Comparison of ENCODE assay signal across 7 cellular contexts in the genomic region with DNA sequence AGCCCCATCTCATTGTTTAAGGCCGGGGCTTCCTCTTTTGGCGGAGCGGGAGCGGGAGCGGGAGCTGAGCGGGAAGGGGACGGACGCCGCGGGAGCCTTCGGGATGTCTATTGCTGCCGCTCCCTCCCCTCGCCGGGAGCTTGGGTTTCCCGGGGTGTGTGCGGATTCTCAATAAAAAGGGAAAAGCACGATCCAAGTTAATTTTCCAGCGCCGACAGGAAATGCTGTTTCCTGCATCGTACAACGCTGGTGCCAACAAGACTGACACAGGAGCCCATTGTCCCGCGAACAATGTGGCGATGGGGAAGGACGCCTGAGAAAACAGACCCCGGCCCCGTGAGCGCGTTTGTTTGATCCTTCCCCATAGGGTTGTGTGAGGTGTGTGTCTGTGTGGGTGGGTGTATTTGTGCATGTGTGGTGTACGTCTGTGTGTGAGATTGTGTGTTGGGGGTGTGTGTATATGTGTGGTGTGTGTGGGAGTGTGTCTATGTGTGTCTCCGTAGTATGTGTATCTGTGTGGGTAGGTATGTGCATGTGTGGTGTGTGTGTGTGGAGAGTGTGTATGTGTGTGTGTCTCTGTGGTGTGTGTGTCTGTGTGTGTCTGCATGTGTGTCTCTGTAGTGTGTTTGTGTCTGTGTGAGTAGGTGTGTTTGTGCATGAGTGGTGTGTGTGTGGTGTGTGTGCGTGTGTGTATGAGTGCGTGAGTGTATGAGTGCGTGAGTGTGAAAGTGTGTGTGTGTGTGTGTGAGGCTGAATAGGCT. TPM values are rescaled to one million over a fixed set of nuclear protein-coding genes. Genes with fewer than 3 reads are reported as not detected.
DNase-seq lines count a peak whose midpoint lies in the region; ATAC-seq and TF ChIP-seq lines count a peak whose summit lies in the region.

No MANE protein-coding gene starts in this region.

- H3K9me3 ChIP-seq in H9 (ENCODE audit: control insufficient read depth, low read depth, low read length) (no peaks in the 10 kb centered on the region), adrenal gland (replicated peaks in 1 of 3) (no peaks in the 10 kb centered on the region), stomach (no peaks in the 10 kb centered on the region)

- H3K23ac ChIP-seq in H9 (ENCODE audit: insufficient read length, low read depth, low read length), result peak overlapping the region; percentile 5

- no peaks in the 10 kb centered on the region for H4K20me1 ChIP-seq in H9 (ENCODE audit: control insufficient read depth, insufficient read depth, insufficient read length)

- no peak overlapping the region for H3K27ac Mint-ChIP-seq in H9

- H3K4me2 ChIP-seq in H9 (ENCODE audit: insufficient read depth, insufficient read length, low read length), result peak overlapping the region; percentile 86

- H3K36me3 Mint-ChIP-seq in H9 (ENCODE audit: insufficient read depth in 1 of 3, low read depth in 3 of 3), result peaks cover 0 to 10% (median 6%) of the 10 kb centered on the region in 3 experiments; a peak in 4 of 7 replicates

- H3K4ac ChIP-seq in H9 (ENCODE audit: low read depth, low read length), result no peak overlapping the region

- WGBS in H9 (ENCODE audit: extremely low coverage, insufficient read length, low lambda C conversion rate), result no CpG with 5 or more reads among the region's 34 CpGs
- 4 to 11% (median 9%) methylated on average over 23 to 34 of the region's 34 CpGs for WGBS in adrenal gland, 4 donors
- WGBS in stomach, 5 donors, result 4 to 9% (median 7%) methylated on average over 33 to 34 of the region's 34 CpGs

- H3K27me3 ChIP-seq in H9 (ENCODE audit: insufficient read depth, low read length) (no peaks in the 10 kb centered on the region; the same call in 1 of the 2 replicates), adrenal gland (peaks cover 24% of the 10 kb centered on the region), stomach (peaks cover 7 to 89% (median 61%) of the 10 kb centered on the region in 3 donors)

- no peak overlapping the region for H3K56ac ChIP-seq in H9 (ENCODE audit: insufficient read length, low read depth, low read length)

- H3K4me3 Mint-ChIP-seq in H9, result no peak overlapping the region

- no peak overlapping the region for H2AK5ac ChIP-seq in H9 (ENCODE audit: insufficient read length, low read length)

- intact Hi-C loops in adrenal gland (cut with DNase I), result no loop called here
- intact Hi-C loops in stomach (cut with DNase I; ENCODE audit: low total_unique reads), result no loop called here

- H3K14ac ChIP-seq in H9 (ENCODE audit: insufficient read depth, low read length), result peak overlapping the region; percentile 39; the same call in 1 of the 2 replicates

- TF ChIP-seq POLR2A in adrenal gland (IDR thresholded peaks at IDR 0.05) (peak in 1 of 2 donors; percentile 9), stomach (IDR thresholded peaks at IDR 0.05) (no peak)

- no peak for ATAC-seq in GM19324 (IDR thresholded peaks at IDR 0.05; ENCODE audit: low FRiP score, unreplicated experiment)

- H3K36me3 ChIP-seq in adrenal gland (replicated peaks in 1 of 2) (no peaks in the 10 kb centered on the region), stomach (no peaks in the 10 kb centered on the region)

- H2BK5ac ChIP-seq in H9 (ENCODE audit: insufficient read length, low read length), result no peak overlapping the region

- H3K9me3 Mint-ChIP-seq in H9, result peaks cover 3 to 16% of the 10 kb centered on the region in 2 experiments; a peak in 4 of 5 replicates

- H3K23me2 ChIP-seq in H9 (ENCODE audit: insufficient read length, low read depth, low read length, poor library complexity, severe bottlenecking), result peaks cover 17% of the 10 kb centered on the region

- no peak overlapping the region for H2BK12ac ChIP-seq in H9 (ENCODE audit: insufficient read length, low read depth, low read length)

- TF ChIP-seq CTCF in H9 (conservative IDR thresholded peaks at IDR 0.05), result no peak
- TF ChIP-seq CTCF in adrenal gland (IDR thresholded peaks at IDR 0.05), result no peak
- TF ChIP-seq CTCF in stomach (IDR thresholded peaks at IDR 0.05), result no peak

- no peak overlapping the region for H3K27ac ChIP-seq in H9 (ENCODE audit: insufficient read length, low read depth, low read length)
- H3K27ac ChIP-seq in adrenal gland, result peak overlapping the region in 1 of 5 donors; percentile 81
- peak overlapping the region in 4 of 5 donors; percentile 24 to 61 (median 40) for H3K27ac ChIP-seq in stomach

- H3K79me2 ChIP-seq in H9 (ENCODE audit: insufficient read depth, low read length), result no peaks in the 10 kb centered on the region

- peaks cover 22 to 32% of the 10 kb centered on the region in 2 experiments for H3K4me1 Mint-ChIP-seq in H9

- H3K4me3 ChIP-seq in adrenal gland (peak overlapping the region in 1 of 4 donors; percentile 52), iPS-11a (ENCODE audit: low read depth, low read length) (peak overlapping the region; percentile 78), stomach (peak overlapping the region; percentile 9 to 45 (median 35))

- peak overlapping the region; percentile 14 for H3K18ac ChIP-seq in H9 (ENCODE audit: insufficient read length, low read depth, low read length)

- peak overlapping the region; percentile 48 for H3K9ac ChIP-seq in H9 (ENCODE audit: extremely low read depth, insufficient read length, low read length)

- no peak overlapping the region for H3T11ph ChIP-seq in H9 (ENCODE audit: low read length)

- H2BK120ac ChIP-seq in H9 (ENCODE audit: low read depth, low read length, poor library complexity, severe bottlenecking), result no peak overlapping the region

- no peak for TF ChIP-seq EP300 in stomach (IDR thresholded peaks at IDR 0.05)

- peak overlapping the region; percentile 18 for H4K8ac ChIP-seq in H9 (replicated peaks; ENCODE audit: insufficient read length, low read depth, low read length)

- DNase-seq in H9, result no peak
- peak; percentile 22 to 70 (median 35) for DNase-seq in adrenal gland
- DNase-seq in stomach, result peak; percentile 27
- no peak for DNase-seq in NCI-H2171 treated with DMSO at 0.1 percent for 48 hours (lab: John Stamatoyannopoulos, UW)
- DNase-seq in stimulated activated CD4-positive, alpha-beta T cell treated with anti-CD3 and anti-CD28 coated beads, Interleukin-4, amount 100 ng/mL, for 24 hours, result no peak

- peaks cover 26% of the 10 kb centered on the region for H3K27me3 Mint-ChIP-seq in H9 (ENCODE audit: low read depth)

- peaks cover 17% of the 10 kb centered on the region; the same call in 1 of the 2 replicates for H3K4me1 ChIP-seq in H9 (ENCODE audit: insufficient read depth, low read length)
- peaks cover 0 to 7% of the 10 kb centered on the region in 2 donors for H3K4me1 ChIP-seq in adrenal gland (replicated peaks in 1 of 2)
- H3K4me1 ChIP-seq in stomach, result peaks cover 5 to 25% (median 18%) of the 10 kb centered on the region in 4 donors

- H2AFZ ChIP-seq in H9 (ENCODE audit: low read length), result no peak overlapping the region

- peak overlapping the region; percentile 1 for H4K5ac ChIP-seq in H9 (ENCODE audit: insufficient read length, low read depth, low read length)

- H2BK15ac ChIP-seq in H9 (ENCODE audit: low read depth, low read length), result no peak overlapping the region

- no peak overlapping the region for H4K91ac ChIP-seq in H9 (ENCODE audit: insufficient read length, low read depth, low read length)

- H2BK20ac ChIP-seq in H9 (ENCODE audit: low read depth, low read length, poor library complexity, severe bottlenecking), result no peak overlapping the region

- H3K79me1 ChIP-seq in H9 (ENCODE audit: insufficient read depth, low read depth, low read length, poor library complexity, severe bottlenecking), result no peaks in the 10 kb centered on the region

RNA-seq across cellular contexts. Expression of a gene that starts 36.4 kb away (rescaled TPM):
- total RNA-seq in H9 (2021) (83.4 and 84.1 TPM in 2 replicates), adrenal gland (10 to 100 TPM; 18.1 to 55.9 (median 26.5) TPM), stomach (10 to 100 TPM in 2 of 5 donors, 1 to 10 TPM in 2, not detected in 1; 3.6 to 41.9 (median 14.1) TPM)
- polyA plus RNA-seq in adrenal gland (10 to 100 TPM in 1 of 3 donors, 1 to 10 TPM in 2; 2.7 to 25.4 (median 6.0) TPM), stomach (1 to 10 TPM in 2 of 3 donors, under 1 TPM in 1; 1.00 to 3.3 (median 3.2) TPM)

Comparison
In these comparisons a context has a peak if more than half of its experiments do, and no peak if none do; other contexts are left out.
1. DNase-seq: peak in adrenal gland (7 of 7) and stomach (single experiment); none in H9 (single experiment), NCI-H2171 treated with DMSO at 0.1 percent for 48 hours (single experiment) and stimulated activated CD4-positive, alpha-beta T cell treated with anti-CD3 and anti-CD28 coated beads, Interleukin-4, amount 100 ng/mL, for 24 hours (single experiment).